ENCODE assay signal across 13 cellular contexts in the genomic region with DNA sequence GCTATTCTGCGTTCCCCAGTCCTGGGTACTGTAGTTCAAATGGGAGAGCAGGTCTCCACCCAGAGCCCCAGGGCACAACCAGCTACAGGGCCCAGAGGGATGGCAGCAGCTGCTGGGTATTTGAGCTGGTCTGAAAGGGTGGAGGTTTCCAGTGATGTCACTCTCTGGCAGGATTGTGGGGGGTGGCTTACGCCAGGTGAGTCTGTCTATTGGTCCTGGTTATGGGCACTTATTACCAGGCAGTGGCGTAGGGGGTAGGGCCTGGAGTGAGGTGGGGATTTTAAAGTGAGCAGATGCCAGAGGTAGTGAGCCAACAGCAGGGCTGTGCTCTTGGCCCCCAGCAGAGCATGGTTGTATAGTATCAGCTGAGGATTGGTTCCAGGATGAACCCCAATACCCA. TPM values are rescaled to one million over a fixed set of nuclear protein-coding genes. Genes with fewer than 3 reads are reported as not detected.
A peak's percentile ranks its signal among the peaks of the same experiment; 100 is the strongest.
DNase-seq lines count a peak whose midpoint lies in the region; ATAC-seq and TF ChIP-seq lines count a peak whose summit lies in the region.
"Had no signal": no experiment of that assay in that cellular context is flagged by ENCODE, and none has a peak within 500 bp of the region (broad histone marks: within the 10 kb centered on the region; RNA-seq: fewer than 3 reads in every experiment).

No MANE protein-coding gene starts in this region.

- H3K4me3 ChIP-seq in CD8-positive, alpha-beta T cell (ENCODE audit: low read depth, low read length): no peak overlapping the region
- H3K4me3 ChIP-seq in H7 (ENCODE audit: insufficient read depth, low read depth, low read length): no peak overlapping the region
- H3K4me3 ChIP-seq in lower lobe of right lung: no peak overlapping the region
- no peak overlapping the region for H3K4me3 ChIP-seq in hepatocyte
- H3K4me3 ChIP-seq: suprapubic skin had no signal

- peak overlapping the region; percentile 84 for H3K27ac Mint-ChIP-seq in CD8-positive, alpha-beta T cell
- peak overlapping the region; percentile 71 for H3K27ac Mint-ChIP-seq in activated CD4-positive, alpha-beta memory T cell treated with anti-CD3 and anti-CD28 coated beads for 36 hours

- no peak overlapping the region for H3K4me2 ChIP-seq in hepatocyte

- peaks cover 88% of the 10 kb centered on the region for H3K4me1 ChIP-seq in CD8-positive, alpha-beta T cell (ENCODE audit: insufficient read depth, low read length)
- H3K4me1 ChIP-seq in lower lobe of right lung: peaks cover 93% of the 10 kb centered on the region
- peaks cover 11% of the 10 kb centered on the region for H3K4me1 ChIP-seq in hepatocyte (ENCODE audit: insufficient read depth)

- no peak overlapping the region for H2AFZ ChIP-seq in hepatocyte

- 93% methylated on average over 3 of the region's 3 CpGs for WGBS in hepatocyte (ENCODE audit: low lambda C conversion rate, missing lambda C conversion rate)

- H3K4me1 Mint-ChIP-seq in CD8-positive, alpha-beta T cell (ENCODE audit: low read depth): peaks cover 69% of the 10 kb centered on the region
- H3K4me1 Mint-ChIP-seq in activated CD4-positive, alpha-beta memory T cell treated with anti-CD3 and anti-CD28 coated beads for 36 hours (ENCODE audit: low read depth): peaks cover 88% of the 10 kb centered on the region

- H3K9me3 ChIP-seq in CD8-positive, alpha-beta T cell (ENCODE audit: low read length): no peaks in the 10 kb centered on the region
- H3K9me3 ChIP-seq in lower lobe of right lung (no peaks in the 10 kb centered on the region), hepatocyte (ENCODE audit: low read depth) (no peaks in the 10 kb centered on the region)
- H3K9me3 ChIP-seq: suprapubic skin had no signal

- peaks cover 93% of the 10 kb centered on the region for H4K20me1 ChIP-seq in hepatocyte (ENCODE audit: insufficient read depth, poor library complexity, severe bottlenecking)

- no peaks in the 10 kb centered on the region for H3K27me3 Mint-ChIP-seq in CD8-positive, alpha-beta T cell (ENCODE audit: low read depth)
- no peaks in the 10 kb centered on the region for H3K27me3 Mint-ChIP-seq in activated CD4-positive, alpha-beta memory T cell treated with anti-CD3 and anti-CD28 coated beads for 36 hours

- H3K36me3 ChIP-seq in CD8-positive, alpha-beta T cell (ENCODE audit: insufficient read depth, low read length): peaks cover 65% of the 10 kb centered on the region
- H3K36me3 ChIP-seq in H7 (replicated peaks; ENCODE audit: control insufficient read depth, insufficient read depth, low read length) (peaks cover 73% of the 10 kb centered on the region), lower lobe of right lung (peaks cover 98% of the 10 kb centered on the region), hepatocyte (replicated peaks; ENCODE audit: insufficient read depth, low read depth) (no peaks in the 10 kb centered on the region)

- no peak for TF ChIP-seq CTCF in CD8-positive, alpha-beta T cell (IDR thresholded peaks at IDR 0.05)
- TF ChIP-seq CTCF in lower lobe of right lung (IDR thresholded peaks at IDR 0.05): no peak
- no peak for TF ChIP-seq CTCF in hepatocyte (IDR thresholded peaks at IDR 0.05; ENCODE audit: poor library complexity)
- TF ChIP-seq CTCF in GM13977 (IDR thresholded peaks at IDR 0.05; ENCODE audit: extremely low read depth, insufficient read depth, missing control alignments): no peak

- H3K79me2 ChIP-seq in hepatocyte: peaks cover 64% of the 10 kb centered on the region

- POLR2A ChIA-PET in CD8-positive, alpha-beta T cell (lab: Charles Lee): interaction anchor here (0.9 to 1.4 kb wide), 3 partner anchors 16 to 21 kb away, joined by 3 to 6 read pairs (median 4); no protein-coding TSS in a partner anchor
- POLR2A ChIA-PET in activated CD4-positive, alpha-beta memory T cell treated with anti-CD3 and anti-CD28 coated beads for 36 hours (lab: Charles Lee): interaction anchor here (0.9 kb wide), 1 partner anchor 17 kb away, joined by 3 read pairs; a partner anchor contains a TSS

- ATAC-seq in CD8-positive, alpha-beta T cell: peak; percentile 17
- ATAC-seq in lower lobe of right lung (no peak), esophagus mucosa (no peak)

- DNase-seq in CD8-positive, alpha-beta T cell: no peak
- DNase-seq in H7 (peak; percentile 29), lower lobe of right lung (peak; percentile 23), hepatocyte (ENCODE audit: low spot score) (no peak), GM13977 (ENCODE audit: low spot score) (no peak), Ammon's horn (ENCODE audit: low spot score) (no peak)
- DNase-seq in activated CD4-positive, alpha-beta memory T cell treated with anti-CD3 and anti-CD28 coated beads for 36 hours: no peak
- DNase-seq: NK-92 treated with Interleukin-12 subunit alpha and Interleukin-12 subunit beta, amount 100 ng/mL, for 24 hours had no signal

- intact Hi-C loops in CD8-positive, alpha-beta T cell (cut with DNase I, micrococcal nuclease): no loop called here
- intact Hi-C loops in activated CD4-positive, alpha-beta memory T cell treated with anti-CD3 and anti-CD28 coated beads for 36 hours (cut with micrococcal nuclease): no loop called here
- intact Hi-C loops in lower lobe of right lung (cut with DNase I): no loop called here

- no peak overlapping the region for H3K4me3 Mint-ChIP-seq in CD8-positive, alpha-beta T cell
- H3K4me3 Mint-ChIP-seq in activated CD4-positive, alpha-beta memory T cell treated with anti-CD3 and anti-CD28 coated beads for 36 hours: peak overlapping the region; percentile 40

- H3K9me2 ChIP-seq in hepatocyte (replicated peaks; ENCODE audit: insufficient read depth): no peaks in the 10 kb centered on the region

- CTCF ChIA-PET in CD8-positive, alpha-beta T cell (lab: Charles Lee): interaction anchor here (1.1 to 1.4 kb wide), 2 partner anchors 64 to 85 kb away, joined by 3 to 5 read pairs; no protein-coding TSS in a partner anchor
- CTCF ChIA-PET in activated CD4-positive, alpha-beta memory T cell treated with anti-CD3 and anti-CD28 coated beads for 36 hours (lab: Charles Lee): no interaction called here

- H3K27ac ChIP-seq in CD8-positive, alpha-beta T cell (ENCODE audit: low read depth, low read length): no peak overlapping the region
- H3K27ac ChIP-seq in lower lobe of right lung: no peak overlapping the region
- H3K27ac ChIP-seq in hepatocyte: no peak overlapping the region
- H3K27ac ChIP-seq: suprapubic skin had no signal

- in situ Hi-C loops in GM13977 (cut with MboI; ENCODE audit: low pct_unique_long_range_greater_than_20kb, low sequenced_read_pairs, unreplicated experiment): no loop called here

- H3K27me3 ChIP-seq in CD8-positive, alpha-beta T cell (ENCODE audit: insufficient read depth, low read length): no peaks in the 10 kb centered on the region
- no peaks in the 10 kb centered on the region for H3K27me3 ChIP-seq in H7 (ENCODE audit: control insufficient read depth, insufficient read depth, low read length)
- H3K27me3 ChIP-seq in lower lobe of right lung (ENCODE audit: low read depth): no peaks in the 10 kb centered on the region
- no peaks in the 10 kb centered on the region for H3K27me3 ChIP-seq in hepatocyte
- H3K27me3 ChIP-seq: suprapubic skin had no signal

- peaks cover 77% of the 10 kb centered on the region for H3K36me3 Mint-ChIP-seq in CD8-positive, alpha-beta T cell
- peaks cover 76% of the 10 kb centered on the region for H3K36me3 Mint-ChIP-seq in activated CD4-positive, alpha-beta memory T cell treated with anti-CD3 and anti-CD28 coated beads for 36 hours

- H3K9me3 Mint-ChIP-seq in CD8-positive, alpha-beta T cell: no peaks in the 10 kb centered on the region
- H3K9me3 Mint-ChIP-seq in activated CD4-positive, alpha-beta memory T cell treated with anti-CD3 and anti-CD28 coated beads for 36 hours: no peaks in the 10 kb centered on the region

RNA-seq across cellular contexts. Expression of a gene that starts 6.2 kb away (rescaled TPM):
- 1,000 to 10,000 TPM; 3,663 to 3,781 TPM for total RNA-seq in CD8-positive, alpha-beta T cell
- 2,022 and 3,019 TPM in 2 replicates for total RNA-seq in H7 (2014; rRNA removed; shearing (Covaris generic))
- total RNA-seq in activated CD4-positive, alpha-beta memory T cell treated with anti-CD3 and anti-CD28 coated beads for 36 hours: 1,000 to 10,000 TPM; 3,181 to 3,314 TPM
- total RNA-seq in lower lobe of right lung (1,736 TPM), hepatocyte (740 and 840 TPM in 2 replicates), esophagus mucosa (2,011 TPM)
- polyA plus RNA-seq in hepatocyte: 1,425 and 1,529 TPM in 2 replicates

RNA-seq across cellular contexts. Expression of a gene that starts 10.8 kb away (rescaled TPM):
- 10 to 100 TPM; 19.5 to 19.6 TPM for total RNA-seq in CD8-positive, alpha-beta T cell
- total RNA-seq in H7 (2014; rRNA removed; shearing (Covaris generic)): 0.55 TPM in 1 of 2 replicates, not detected in the other
- 1 to 10 TPM; 1.5 to 1.6 TPM for total RNA-seq in activated CD4-positive, alpha-beta memory T cell treated with anti-CD3 and anti-CD28 coated beads for 36 hours
- total RNA-seq in lower lobe of right lung (1.2 TPM), hepatocyte (0.37 TPM in 1 of 2 replicates, not detected in the other), esophagus mucosa (2.6 TPM)
- 0.27 TPM in 1 of 2 replicates, not detected in the other for polyA plus RNA-seq in hepatocyte

RNA-seq across cellular contexts. Expression of a gene that starts 16.7 kb away (rescaled TPM):
- total RNA-seq in CD8-positive, alpha-beta T cell: 1,000 to 10,000 TPM; 1,125 to 1,160 TPM
- 34.3 and 40.7 TPM in 2 replicates for total RNA-seq in H7 (2014; rRNA removed; shearing (Covaris generic))
- 100 to 1,000 TPM; 298 to 327 TPM for total RNA-seq in activated CD4-positive, alpha-beta memory T cell treated with anti-CD3 and anti-CD28 coated beads for 36 hours
- total RNA-seq in lower lobe of right lung (206 TPM), hepatocyte (22.1 and 29.7 TPM in 2 replicates), esophagus mucosa (53.9 TPM)
- polyA plus RNA-seq in hepatocyte: 67.8 and 71.7 TPM in 2 replicates

RNA-seq across cellular contexts. Expression of a gene that starts 21.4 kb away (rescaled TPM):
- not detected for total RNA-seq in CD8-positive, alpha-beta T cell
- total RNA-seq in H7 (2014; rRNA removed; shearing (Covaris generic)): not detected in 2 replicates
- not detected for total RNA-seq in activated CD4-positive, alpha-beta memory T cell treated with anti-CD3 and anti-CD28 coated beads for 36 hours
- not detected for total RNA-seq in lower lobe of right lung
- total RNA-seq in hepatocyte: not detected in 2 replicates
- not detected in 2 replicates for polyA plus RNA-seq in hepatocyte
- not detected for total RNA-seq in esophagus mucosa
- total RNA-seq: glomerular endothelial cell, LHCN-M2, mucosa of gallbladder, suprapubic skin had no signal

RNA-seq across cellular contexts. Expression of a gene that starts 21.8 kb away (rescaled TPM):
- total RNA-seq in CD8-positive, alpha-beta T cell: not detected
- not detected in 2 replicates for total RNA-seq in H7 (2014; rRNA removed; shearing (Covaris generic))
- not detected for total RNA-seq in activated CD4-positive, alpha-beta memory T cell treated with anti-CD3 and anti-CD28 coated beads for 36 hours
- not detected for total RNA-seq in lower lobe of right lung
- not detected in 2 replicates for total RNA-seq in hepatocyte
- not detected in 2 replicates for polyA plus RNA-seq in hepatocyte
- not detected for total RNA-seq in esophagus mucosa
- total RNA-seq: glomerular endothelial cell, LHCN-M2, mucosa of gallbladder, suprapubic skin had no signal

Comparison
In these comparisons a context has a peak if more than half of its experiments do, and no peak if none do; other contexts are left out.
1. DNase-seq: peak in H7 (single experiment) and lower lobe of right lung (single experiment); none in CD8-positive, alpha-beta T cell (0 of 7), activated CD4-positive, alpha-beta memory T cell treated with anti-CD3 and anti-CD28 coated beads for 36 hours (single experiment), hepatocyte (single experiment), GM13977 (single experiment) and Ammon's horn (single experiment).